In genomic region chr2:48566582-48566981, GRCh38 we compare ENCODE assay signal across 11 cellular contexts. TPM values are rescaled to one million over a fixed set of nuclear protein-coding genes. Genes with fewer than 3 reads are reported as not detected.
DNase-seq lines count a peak whose midpoint lies in the region; ATAC-seq and TF ChIP-seq lines count a peak whose summit lies in the region.
"Had no signal": no experiment of that assay in that cellular context is flagged by ENCODE, and none has a peak within 500 bp of the region (broad histone marks: within the 10 kb centered on the region; RNA-seq: fewer than 3 reads in every experiment).

No MANE protein-coding gene starts in this region.

- TF ChIP-seq CTCF in GM23338 (conservative IDR thresholded peaks at IDR 0.05; ENCODE audit: low read depth in 2 of 2) (peak; percentile 38 to 55), WI38 (IDR thresholded peaks at IDR 0.05; ENCODE audit: low read depth, low read length) (peak; percentile 48)

- no peaks in the 10 kb centered on the region for H3K4me1 ChIP-seq in GM23338 (ENCODE audit: insufficient read depth)
- no peaks in the 10 kb centered on the region for H3K4me1 ChIP-seq in skeletal muscle satellite cell (ENCODE audit: control insufficient read depth, insufficient read depth, low read length)

- DNase-seq in GM23338 (ENCODE audit: low spot score) (peak; percentile 48), hepatic stellate cell (ENCODE audit: low spot score) (peak; percentile 29), NCI-H510A (lab: John Stamatoyannopoulos, UW) (no peak), left colon (no peak)
- no peak for DNase-seq in stimulated activated CD4-positive, alpha-beta T cell treated with anti-CD3 and anti-CD28 coated beads, Interleukin-4, amount 100 ng/mL, for 1 hour
- DNase-seq: NCI-H146; stimulated activated CD4-positive, alpha-beta T cell treated with anti-CD3 and anti-CD28 coated beads, Interleukin-2, amount 100 ng/mL, for 48 hours; T-helper 1 cell had no signal

- H3F3A ChIP-seq in GM23338 (replicated peaks; ENCODE audit: low read depth), result no peaks in the 10 kb centered on the region

- no peak overlapping the region for H3K4me3 ChIP-seq in GM23338
- H3K4me3 ChIP-seq in WI38 (ENCODE audit: low read depth, low read length), result no peak overlapping the region
- H3K4me3 ChIP-seq in skeletal muscle satellite cell (ENCODE audit: low read length), result no peak overlapping the region

- H3K4me2 ChIP-seq in GM23338 (no peak overlapping the region), skeletal muscle satellite cell (ENCODE audit: low read length) (peak overlapping the region; percentile 29)

- H3K79me2 ChIP-seq in GM23338 (replicated peaks; ENCODE audit: insufficient read depth), result no peaks in the 10 kb centered on the region

- no peaks in the 10 kb centered on the region for H3K9me3 Mint-ChIP-seq in GM23338

- H3K27ac ChIP-seq in GM23338 (ENCODE audit: low read depth), result no peak overlapping the region

- no peaks in the 10 kb centered on the region for H3K9me2 ChIP-seq in GM23338 (ENCODE audit: insufficient read depth)

- peaks cover 6% of the 10 kb centered on the region for H3K4me1 Mint-ChIP-seq in GM23338

- H3K27me3 Mint-ChIP-seq in GM23338 (ENCODE audit: insufficient read depth, low read depth, poor library complexity), result peaks cover 2% of the 10 kb centered on the region

- H4K20me1 ChIP-seq in GM23338 (replicated peaks; ENCODE audit: insufficient read depth), result no peaks in the 10 kb centered on the region

- H3K9ac ChIP-seq in skeletal muscle satellite cell (ENCODE audit: low read depth, low read length), result no peak overlapping the region

- no peaks in the 10 kb centered on the region; the same call in 2 of the 3 replicates for H3K36me3 Mint-ChIP-seq in GM23338 (ENCODE audit: low read depth)

- no peaks in the 10 kb centered on the region for H3K27me3 ChIP-seq in GM23338 (ENCODE audit: insufficient read depth)
- no peaks in the 10 kb centered on the region for H3K27me3 ChIP-seq in skeletal muscle satellite cell (ENCODE audit: control insufficient read depth, insufficient read depth, low read length)

- peak; percentile 65 for ATAC-seq in GM23338
- no peak for ATAC-seq in HG02885 (IDR thresholded peaks at IDR 0.05; ENCODE audit: poor library complexity, unreplicated experiment)
- ATAC-seq in left colon, result no peak

- H3K36me3 ChIP-seq in GM23338 (ENCODE audit: insufficient read depth) (no peaks in the 10 kb centered on the region), skeletal muscle satellite cell (ENCODE audit: insufficient read depth, low read length) (no peaks in the 10 kb centered on the region)

- no peaks in the 10 kb centered on the region for H3K9me3 ChIP-seq in skeletal muscle satellite cell (replicated peaks; ENCODE audit: low read length)

- intact Hi-C loops in left colon (cut with DNase I, micrococcal nuclease), result no loop called here

- no peak overlapping the region for H3K27ac Mint-ChIP-seq in GM23338

- no peak overlapping the region for H3K4me3 Mint-ChIP-seq in GM23338

- no peak overlapping the region for H2AFZ ChIP-seq in GM23338

TF ChIP-seq in GM23338, 12 proteins besides CTCF, POLR2A, EP300 and RAD21:
- no peak for TF ChIP-seq ZNF114 (CRISPR knock-in tag; IDR thresholded peaks at IDR 0.05)

RNA-seq across cellular contexts. Expression of gene STON1, which starts 36.6 kb away (rescaled TPM):
- 14.4 and 14.9 TPM in 2 replicates for total RNA-seq in GM23338 (2014; rRNA removed; shearing (Covaris generic))
- 5.4 and 5.5 TPM in 2 replicates for polyA plus RNA-seq in GM23338 (2016; fragmentation: Nextera tagmentation; extraction: Ambion mirVana)
- total RNA-seq in skeletal muscle satellite cell (2012; rRNA removed), result 2.0 TPM in 2 replicates
- 10 to 100 TPM in 1 of 2 donors, 1 to 10 TPM in 1; 3.4 to 13.3 TPM for total RNA-seq in left colon

RNA-seq across cellular contexts. Expression of gene GTF2A1L, which starts 51.1 kb away (rescaled TPM):
- 0.94 and 2.8 TPM in 2 replicates for total RNA-seq in GM23338 (2014; rRNA removed; shearing (Covaris generic))
- 0.65 and 0.85 TPM in 2 replicates for polyA plus RNA-seq in GM23338 (2016; fragmentation: Nextera tagmentation; extraction: Ambion mirVana)
- total RNA-seq in skeletal muscle satellite cell (2012; rRNA removed), result 0.22 TPM in 1 of 2 replicates, not detected in the other
- total RNA-seq in left colon, result not detected

Comparison
In these comparisons a context has a peak if more than half of its experiments do, and no peak if none do; other contexts are left out.
1. DNase-seq: peak in GM23338 (single experiment) and hepatic stellate cell (single experiment); none in NCI-H510A (single experiment), stimulated activated CD4-positive, alpha-beta T cell treated with anti-CD3 and anti-CD28 coated beads, Interleukin-4, amount 100 ng/mL, for 1 hour (single experiment) and left colon (0 of 2).